29 cellular contexts compared by ENCODE assay signal in genomic region chr2:118198268-118198667, GRCh38.
"Had no signal": no experiment of that assay in that cellular context is flagged by ENCODE, and none has a peak within 500 bp of the region (broad histone marks: within the 10 kb centered on the region; RNA-seq: fewer than 3 reads in every experiment).

No MANE protein-coding gene starts in this region.

- H3K4me3 ChIP-seq: adrenal gland, body of pancreas, breast epithelium, MG63, SJCRH30, SK-N-MC had no signal

- H3K27me3 ChIP-seq: adrenal gland, body of pancreas, MG63, SJCRH30 had no signal

- DNase-seq: activated CD4-positive, alpha-beta T cell treated with anti-CD3 and anti-CD28 coated beads for 1 hour; activated CD4-positive, alpha-beta T cell treated with anti-CD3 and anti-CD28 coated beads, Interleukin-2, amount 10 ng/mL, durations not matched to agents 24 days and 14 days; activated CD4-positive, alpha-beta T cell treated with anti-CD3 and anti-CD28 coated beads, Interleukin-2, amount 50 U/mL, for 4 hours; activated CD4-positive, CD25-positive, alpha-beta regulatory T cell; activated CD8-positive, alpha-beta memory T cell treated with anti-CD3 and anti-CD28 coated beads for 24 hours; activated CD8-positive, alpha-beta memory T cell treated with anti-CD3 and anti-CD28 coated beads, Interleukin-2, amount 10 ng/mL, durations not matched to agents 7 days and 5 days; activated CD8-positive, alpha-beta memory T cell treated with anti-CD3 and anti-CD28 coated beads, Interleukin-2, amount 50 U/mL, for 48 hours; activated gamma-delta T cell treated with Interleukin-2 at 50 U/mL for 16 hours; activated naive CD4-positive, alpha-beta T cell treated with anti-CD3 and anti-CD28 coated beads, Interleukin-2, amount 10 ng/mL, durations not matched to agents 7 days and 5 days; activated naive CD8-positive, alpha-beta T cell treated with anti-CD3 and anti-CD28 coated beads, Interleukin-2, amount 10 ng/mL, durations not matched to agents 7 days and 5 days; adrenal gland; body of pancreas; Kasumi-1; KBM-7; MG63; MV-4-11; NCI-H1092; NCI-H1436 treated with DMSO at 0.1 percent for 48 hours; NCI-H1694 treated with DMSO at 0.1 percent for 48 hours; NCI-H2029; NCI-H345; NCI-H524 treated with DMSO at 0.1 percent for 48 hours; SHP77; SJCRH30; T1000; WERI-Rb-1 had no signal

- H3K36me3 ChIP-seq: adrenal gland, breast epithelium, MG63, SJCRH30, WERI-Rb-1 had no signal

- H3K4me3 Mint-ChIP-seq: activated CD4-positive, alpha-beta T cell treated with anti-CD3 and anti-CD28 coated beads, Interleukin-2, amount 10 ng/mL, durations not matched to agents 24 days and 14 days; activated CD8-positive, alpha-beta memory T cell treated with anti-CD3 and anti-CD28 coated beads, Interleukin-2, amount 10 ng/mL, durations not matched to agents 7 days and 5 days; activated naive CD4-positive, alpha-beta T cell treated with anti-CD3 and anti-CD28 coated beads, Interleukin-2, amount 10 ng/mL, durations not matched to agents 7 days and 5 days; activated naive CD8-positive, alpha-beta T cell treated with anti-CD3 and anti-CD28 coated beads, Interleukin-2, amount 10 ng/mL, durations not matched to agents 7 days and 5 days had no signal

- H3K27ac Mint-ChIP-seq: activated CD4-positive, alpha-beta T cell treated with anti-CD3 and anti-CD28 coated beads, Interleukin-2, amount 10 ng/mL, durations not matched to agents 24 days and 14 days; activated CD8-positive, alpha-beta memory T cell treated with anti-CD3 and anti-CD28 coated beads, Interleukin-2, amount 10 ng/mL, durations not matched to agents 7 days and 5 days; activated naive CD4-positive, alpha-beta T cell treated with anti-CD3 and anti-CD28 coated beads, Interleukin-2, amount 10 ng/mL, durations not matched to agents 7 days and 5 days; activated naive CD8-positive, alpha-beta T cell treated with anti-CD3 and anti-CD28 coated beads, Interleukin-2, amount 10 ng/mL, durations not matched to agents 7 days and 5 days had no signal

- H3K36me3 Mint-ChIP-seq: activated CD8-positive, alpha-beta memory T cell treated with anti-CD3 and anti-CD28 coated beads, Interleukin-2, amount 10 ng/mL, durations not matched to agents 7 days and 5 days; activated naive CD4-positive, alpha-beta T cell treated with anti-CD3 and anti-CD28 coated beads, Interleukin-2, amount 10 ng/mL, durations not matched to agents 7 days and 5 days; activated naive CD8-positive, alpha-beta T cell treated with anti-CD3 and anti-CD28 coated beads, Interleukin-2, amount 10 ng/mL, durations not matched to agents 7 days and 5 days had no signal

- ATAC-seq: activated CD8-positive, alpha-beta memory T cell treated with anti-CD3 and anti-CD28 coated beads, Interleukin-2, amount 10 ng/mL, durations not matched to agents 7 days and 5 days; body of pancreas; Panc1 had no signal

- H3K27ac ChIP-seq: adrenal gland, body of pancreas, breast epithelium, SJCRH30, SK-N-MC, WERI-Rb-1 had no signal

- H3K9me3 Mint-ChIP-seq: activated CD4-positive, alpha-beta T cell treated with anti-CD3 and anti-CD28 coated beads, Interleukin-2, amount 10 ng/mL, durations not matched to agents 24 days and 14 days; activated naive CD4-positive, alpha-beta T cell treated with anti-CD3 and anti-CD28 coated beads, Interleukin-2, amount 10 ng/mL, durations not matched to agents 7 days and 5 days; activated naive CD8-positive, alpha-beta T cell treated with anti-CD3 and anti-CD28 coated beads, Interleukin-2, amount 10 ng/mL, durations not matched to agents 7 days and 5 days had no signal

- H3K4me1 ChIP-seq: adrenal gland, body of pancreas, breast epithelium, SJCRH30 had no signal

- H3K9me3 ChIP-seq: adrenal gland, body of pancreas, breast epithelium, MG63, SJCRH30 had no signal
